In genomic region chr7:155752756-155753445, GRCh38 we compare ENCODE assay signal across 12 cellular contexts. TPM values are rescaled to one million over a fixed set of nuclear protein-coding genes. Genes with fewer than 3 reads are reported as not detected.
DNase-seq lines count a peak whose midpoint lies in the region; ATAC-seq and TF ChIP-seq lines count a peak whose summit lies in the region.
"Had no signal": no experiment of that assay in that cellular context is flagged by ENCODE, and none has a peak within 500 bp of the region (broad histone marks: within the 10 kb centered on the region; RNA-seq: fewer than 3 reads in every experiment).

No MANE protein-coding gene starts in this region.

- no peak for DNase-seq in T-helper 1 cell
- DNase-seq in natural killer cell treated with Interleukin-12 subunit alpha and Interleukin-12 subunit beta and Interleukin-15 and Interleukin-18, amount 100 ng/mL, for 72 hours (ENCODE audit: low spot score), result no peak
- no peak for DNase-seq in HT-29 (ENCODE audit: low spot score)
- no peak for DNase-seq in tibial artery
- DNase-seq in sciatic nerve (ENCODE audit: low spot score), result no peak
- DNase-seq: NCI-H1092, uterus had no signal

- H3K4me3 ChIP-seq in tibial artery, result no peak overlapping the region
- H3K4me3 ChIP-seq: uterus had no signal

- no peaks in the 10 kb centered on the region for H3K27me3 ChIP-seq in tibial artery
- H3K27me3 ChIP-seq: uterus had no signal

- peak; percentile 52 for ATAC-seq in GM21825 (IDR thresholded peaks at IDR 0.05; ENCODE audit: unreplicated experiment)
- ATAC-seq in natural killer cell treated with Interleukin-12 subunit alpha and Interleukin-12 subunit beta and Interleukin-15 and Interleukin-18, amount 100 ng/mL, for 72 hours, result no peak
- ATAC-seq in sciatic nerve, result no peak

- peaks cover 0 to 44% (median 8%) of the 10 kb centered on the region in 4 donors for H3K4me1 ChIP-seq in tibial artery

- peaks cover 0 to 4% (median 0%) of the 10 kb centered on the region in 3 donors for H3K36me3 ChIP-seq in tibial artery
- H3K36me3 ChIP-seq: uterus had no signal

- H3K9me3 ChIP-seq in tibial artery, result no peaks in the 10 kb centered on the region
- H3K9me3 ChIP-seq: uterus had no signal

- peaks cover 32% of the 10 kb centered on the region for H3K36me3 Mint-ChIP-seq in T-helper 1 cell treated with Interleukin-12 subunit alpha and Interleukin-12 subunit beta and Interleukin-4 antibody, amounts not matched to agents 30 μg/mL and 1 μg/mL, for 36 hours (ENCODE audit: low read depth)
- peaks cover 4% of the 10 kb centered on the region for H3K36me3 Mint-ChIP-seq in IgD-negative memory B cell
- no peaks in the 10 kb centered on the region for H3K36me3 Mint-ChIP-seq in natural killer cell treated with Interleukin-12 subunit alpha and Interleukin-12 subunit beta and Interleukin-15 and Interleukin-18, amount 100 ng/mL, for 72 hours

- no peak overlapping the region for H3K27ac ChIP-seq in tibial artery
- H3K27ac ChIP-seq: uterus, VCaP had no signal

- H3K27ac Mint-ChIP-seq in T-helper 1 cell treated with Interleukin-12 subunit alpha and Interleukin-12 subunit beta and Interleukin-4 antibody, amounts not matched to agents 30 μg/mL and 1 μg/mL, for 36 hours, result peak overlapping the region; percentile 34
- peak overlapping the region; percentile 66 to 73 (median 70) for H3K27ac Mint-ChIP-seq in IgD-negative memory B cell
- peak overlapping the region; percentile 22 to 43 for H3K27ac Mint-ChIP-seq in natural killer cell treated with Interleukin-12 subunit alpha and Interleukin-12 subunit beta and Interleukin-15 and Interleukin-18, amount 100 ng/mL, for 72 hours

- no peak overlapping the region for H3K4me3 Mint-ChIP-seq in T-helper 1 cell treated with Interleukin-12 subunit alpha and Interleukin-12 subunit beta and Interleukin-4 antibody, amounts not matched to agents 30 μg/mL and 1 μg/mL, for 36 hours
- peak overlapping the region; percentile 10 to 87 (median 66) for H3K4me3 Mint-ChIP-seq in IgD-negative memory B cell
- peak overlapping the region; percentile 49 for H3K4me3 Mint-ChIP-seq in natural killer cell treated with Interleukin-12 subunit alpha and Interleukin-12 subunit beta and Interleukin-15 and Interleukin-18, amount 100 ng/mL, for 72 hours

- intact Hi-C loops in tibial artery (cut with DNase I; ENCODE audit: low total_unique reads) (no loop called here), sciatic nerve (cut with DNase I) (no loop called here)

- no peaks in the 10 kb centered on the region for H3K27me3 Mint-ChIP-seq in T-helper 1 cell treated with Interleukin-12 subunit alpha and Interleukin-12 subunit beta and Interleukin-4 antibody, amounts not matched to agents 30 μg/mL and 1 μg/mL, for 36 hours (ENCODE audit: low read depth)
- peaks cover 2% of the 10 kb centered on the region for H3K27me3 Mint-ChIP-seq in IgD-negative memory B cell
- H3K27me3 Mint-ChIP-seq in natural killer cell treated with Interleukin-12 subunit alpha and Interleukin-12 subunit beta and Interleukin-15 and Interleukin-18, amount 100 ng/mL, for 72 hours, result no peaks in the 10 kb centered on the region

- no peak for TF ChIP-seq CTCF in tibial artery (IDR thresholded peaks at IDR 0.05)

- H3K4me1 Mint-ChIP-seq in T-helper 1 cell treated with Interleukin-12 subunit alpha and Interleukin-12 subunit beta and Interleukin-4 antibody, amounts not matched to agents 30 μg/mL and 1 μg/mL, for 36 hours (ENCODE audit: low read depth), result peaks cover 41% of the 10 kb centered on the region
- H3K4me1 Mint-ChIP-seq in IgD-negative memory B cell, result peaks cover 44 to 65% (median 60%) of the 10 kb centered on the region in 3 donors
- H3K4me1 Mint-ChIP-seq in natural killer cell treated with Interleukin-12 subunit alpha and Interleukin-12 subunit beta and Interleukin-15 and Interleukin-18, amount 100 ng/mL, for 72 hours (ENCODE audit: low read depth in 2 of 2), result peaks cover 53 to 75% of the 10 kb centered on the region in 2 donors

- peaks cover 3% of the 10 kb centered on the region for H3K9me3 Mint-ChIP-seq in T-helper 1 cell treated with Interleukin-12 subunit alpha and Interleukin-12 subunit beta and Interleukin-4 antibody, amounts not matched to agents 30 μg/mL and 1 μg/mL, for 36 hours
- H3K9me3 Mint-ChIP-seq in IgD-negative memory B cell, result no peaks in the 10 kb centered on the region
- no peaks in the 10 kb centered on the region for H3K9me3 Mint-ChIP-seq in natural killer cell treated with Interleukin-12 subunit alpha and Interleukin-12 subunit beta and Interleukin-15 and Interleukin-18, amount 100 ng/mL, for 72 hours

RNA-seq across cellular contexts. Expression of gene SHH, which starts 59.4 kb away (rescaled TPM):
- not detected for polyA plus RNA-seq in IgD-negative memory B cell
- total RNA-seq in natural killer cell treated with Interleukin-12 subunit alpha and Interleukin-12 subunit beta and Interleukin-15 and Interleukin-18, amount 100 ng/mL, for 72 hours, result not detected
- total RNA-seq in HT-29 (2014; rRNA removed; shearing (Covaris generic)), result 21.7 and 22.6 TPM in 2 replicates
- total RNA-seq in sciatic nerve, result 16.7 TPM
- total RNA-seq: dermis blood vessel endothelial cell had no signal

Comparison
In these comparisons a context has a peak if more than half of its experiments do, and no peak if none do; other contexts are left out.
1. RNA of gene SHH, which starts 59.4 kb away (total RNA-seq): 21.7 to 22.6 TPM in HT-29 and 16.7 TPM in sciatic nerve (single experiment); not detected in natural killer cell treated with Interleukin-12 subunit alpha and Interleukin-12 subunit beta and Interleukin-15 and Interleukin-18, amount 100 ng/mL, for 72 hours; every median in the first group is over 10 times any median in the second.
2. Peak in every context shown above with its lines, with median percentiles within 50 percentile points of each other: H3K27ac Mint-ChIP-seq.